ENCODE assay signal across 18 cellular contexts in the genomic region with DNA sequence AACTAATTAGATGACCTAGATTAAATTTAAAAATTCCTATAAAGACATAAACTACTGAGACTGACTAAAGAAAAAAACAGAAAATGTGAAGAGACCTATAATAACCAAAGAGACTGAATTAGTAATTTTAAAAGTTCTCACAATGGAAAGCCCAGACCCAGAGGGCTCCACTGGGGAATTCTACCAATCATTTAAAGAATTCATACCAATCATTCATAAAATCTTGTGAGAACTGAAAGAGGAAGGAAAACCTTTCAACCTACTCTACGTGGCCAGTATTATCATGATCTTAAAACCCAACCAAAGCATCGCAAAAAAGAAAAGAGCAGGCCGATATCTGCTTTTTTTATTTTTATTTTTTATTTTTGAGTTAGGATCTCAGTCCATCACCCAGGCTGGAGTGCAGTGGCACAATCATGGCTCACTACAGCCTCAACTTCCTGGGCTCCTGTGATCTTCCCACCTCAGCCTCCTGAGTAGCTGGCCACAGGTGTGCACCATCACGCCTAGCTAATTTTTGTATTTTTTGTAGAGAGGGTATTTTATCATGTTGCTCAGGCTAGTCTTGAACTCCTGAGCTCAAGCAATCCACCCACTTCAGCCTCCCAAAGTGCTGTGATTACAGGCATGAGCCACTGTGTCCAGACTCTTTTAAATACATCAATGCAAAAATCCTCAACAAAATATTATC. TPM values are rescaled to one million over a fixed set of nuclear protein-coding genes. Genes with fewer than 3 reads are reported as not detected.
A peak's percentile ranks its signal among the peaks of the same experiment; 100 is the strongest.
DNase-seq lines count a peak whose midpoint lies in the region; ATAC-seq lines count a peak whose summit lies in the region.
"Had no signal": no experiment of that assay in that cellular context is flagged by ENCODE, and none has a peak within 500 bp of the region (broad histone marks: within the 10 kb centered on the region; RNA-seq: fewer than 3 reads in every experiment).

No MANE protein-coding gene starts in this region.

- no peak overlapping the region for H3K18ac ChIP-seq in neuronal stem cell (ENCODE audit: low read length)

- no peak overlapping the region for H3K23ac ChIP-seq in neuronal stem cell (ENCODE audit: low read depth, low read length, poor library complexity)

- no peak for DNase-seq in medulla oblongata (ENCODE audit: extremely low spot score)
- DNase-seq in cardiac septum (ENCODE audit: low spot score), result no peak
- no peak for DNase-seq in neuronal stem cell (ENCODE audit: low spot score)
- DNase-seq in SW 1271 (lab: John Stamatoyannopoulos, UW), result no peak
- DNase-seq: activated CD4-positive, alpha-beta memory T cell treated with anti-CD3 and anti-CD28 coated beads for 36 hours; activated naive CD4-positive, alpha-beta T cell; BE2C; GDM1; lower lobe of right lung; NCI-H2081 treated with DMSO at 0.1 percent for 48 hours; stimulated activated naive CD4-positive, alpha-beta T cell; T-helper 2 cell had no signal

- no peak overlapping the region for H3K14ac ChIP-seq in neuronal stem cell (ENCODE audit: low read length)

- no peak overlapping the region for H3K4me2 ChIP-seq in neuronal stem cell (ENCODE audit: insufficient read depth, low read length, poor library complexity, severe bottlenecking)

- H4K8ac ChIP-seq in neuronal stem cell (ENCODE audit: low read depth, low read length), result no peak overlapping the region

- H3K79me1 ChIP-seq in neuronal stem cell (ENCODE audit: low read depth, low read length), result no peaks in the 10 kb centered on the region

- no peak overlapping the region for H2BK120ac ChIP-seq in neuronal stem cell (ENCODE audit: low read depth, low read length)

- no peak overlapping the region for H3K4me3 ChIP-seq in neuronal stem cell (ENCODE audit: low read length in 2 of 2)
- H3K4me3 ChIP-seq: cardiac muscle cell, lower lobe of right lung had no signal

- H2BK5ac ChIP-seq in neuronal stem cell (ENCODE audit: low read length), result no peak overlapping the region

- no peak overlapping the region for H4K91ac ChIP-seq in neuronal stem cell (ENCODE audit: low read depth, low read length, poor library complexity)

- no CpG with 5 or more reads among the region's 4 CpGs for WGBS in neuronal stem cell (ENCODE audit: extremely low coverage in 2 of 2, insufficient read length in 2 of 2, insufficient replicate concordance in 1 of 2), 2 donors

- H2AFZ ChIP-seq in neuronal stem cell (ENCODE audit: low read length), result no peak overlapping the region

- ATAC-seq in GM18520 (IDR thresholded peaks at IDR 0.05; ENCODE audit: unreplicated experiment), result peak; percentile 96
- ATAC-seq in GM21367 (IDR thresholded peaks at IDR 0.05; ENCODE audit: unreplicated experiment), result peak; percentile 95
- peak; percentile 97 for ATAC-seq in HG02885 (IDR thresholded peaks at IDR 0.05; ENCODE audit: poor library complexity, unreplicated experiment)
- ATAC-seq in HG03469 (IDR thresholded peaks at IDR 0.05; ENCODE audit: unreplicated experiment), result peak; percentile 98
- ATAC-seq: lower lobe of right lung had no signal

- H3K9me3 ChIP-seq in neuronal stem cell (replicated peaks in 1 of 2; ENCODE audit: control insufficient read depth in 2 of 2, insufficient read depth in 1 of 2, low read depth in 1 of 2, low read length in 2 of 2), result peaks cover 0 to 5% of the 10 kb centered on the region in 2 donors
- H3K9me3 ChIP-seq: BE2C, lower lobe of right lung had no signal

- H3K27ac ChIP-seq in neuronal stem cell (replicated peaks; ENCODE audit: low read length), result no peak overlapping the region
- H3K27ac ChIP-seq: cardiac muscle cell, epithelial cell of prostate, lower lobe of right lung had no signal

- H3K4me1 ChIP-seq in neuronal stem cell (ENCODE audit: control insufficient read depth in 2 of 2, insufficient read depth in 1 of 2, low read depth in 1 of 2, low read length in 2 of 2), result peaks cover 0 to 3% of the 10 kb centered on the region in 2 donors
- H3K4me1 ChIP-seq: BE2C, lower lobe of right lung had no signal

- H3K4ac ChIP-seq in neuronal stem cell (ENCODE audit: low read length), result no peak overlapping the region

- H2AK5ac ChIP-seq in neuronal stem cell (ENCODE audit: low read depth, low read length), result no peak overlapping the region

- intact Hi-C loops in cardiac septum (cut with DNase I), result no loop called here

- no peak overlapping the region for H2BK15ac ChIP-seq in neuronal stem cell (ENCODE audit: low read length)

- no peak overlapping the region for H2BK12ac ChIP-seq in neuronal stem cell (ENCODE audit: low read length)

- no peak overlapping the region for H3K9ac ChIP-seq in neuronal stem cell (ENCODE audit: low read depth, low read length, poor library complexity)

- no peaks in the 10 kb centered on the region for H3K36me3 ChIP-seq in neuronal stem cell (replicated peaks in 1 of 2; ENCODE audit: control insufficient read depth in 2 of 2, insufficient read depth in 2 of 2, low read length in 2 of 2)
- H3K36me3 ChIP-seq: BE2C, cardiac muscle cell, lower lobe of right lung had no signal

- H3K27me3 ChIP-seq in neuronal stem cell (ENCODE audit: control insufficient read depth in 3 of 3, insufficient read depth in 3 of 3, low read depth in 1 of 3, low read length in 3 of 3), result no peaks in the 10 kb centered on the region
- H3K27me3 ChIP-seq: BE2C, cardiac muscle cell had no signal

RNA-seq across cellular contexts. Expression of gene DGKI, which starts 48.6 kb away (rescaled TPM):
- 7.5 TPM for total RNA-seq in cardiac septum
- polyA plus RNA-seq in neuronal stem cell (2013, experiment 1 of 2), result 2.1 TPM
- polyA plus RNA-seq in neuronal stem cell (2013, experiment 2 of 2), result 2.3 TPM
